Comparison of ENCODE assay signal across 8 cellular contexts in the genomic region with DNA sequence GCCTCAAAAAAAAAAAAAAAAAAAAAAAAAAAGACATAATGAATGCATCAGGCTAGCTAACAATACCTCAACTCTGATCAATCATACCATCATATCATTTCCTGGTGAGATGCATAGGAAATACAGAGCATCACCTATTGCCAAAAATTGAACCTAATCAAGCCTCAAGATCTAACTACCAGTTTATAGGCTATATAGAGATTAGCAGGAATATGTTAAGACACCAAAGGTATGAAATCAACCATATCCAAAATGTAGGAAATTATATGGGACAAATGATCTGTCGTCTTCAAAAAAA. TPM values are rescaled to one million over a fixed set of nuclear protein-coding genes. Genes with fewer than 3 reads are reported as not detected.
DNase-seq lines count a peak whose midpoint lies in the region; ATAC-seq and TF ChIP-seq lines count a peak whose summit lies in the region.

No MANE protein-coding gene starts in this region.

- DNase-seq in activated naive CD4-positive, alpha-beta T cell treated with Interleukin-2 at 50 U/mL for 16 hours: no peak
- no peak for DNase-seq in activated naive CD8-positive, alpha-beta T cell treated with anti-CD3 and anti-CD28 coated beads, Interleukin-2, amount 50 U/mL, for 24 hours
- no peak for DNase-seq in lower leg skin (ENCODE audit: low spot score in 2 of 2)
- no peak for DNase-seq in NCI-H2171 treated with DMSO at 0.1 percent for 48 hours (lab: John Stamatoyannopoulos, UW)
- DNase-seq in UCSD-AML1 (lab: John Stamatoyannopoulos, UW; ENCODE audit: unreplicated experiment): no peak

- peaks cover 44% of the 10 kb centered on the region for H3K4me1 Mint-ChIP-seq in activated naive CD4-positive, alpha-beta T cell treated with anti-CD3 and anti-CD28 coated beads, Interleukin-2, amount 50 U/mL, for 24 hours
- peaks cover 34% of the 10 kb centered on the region for H3K4me1 Mint-ChIP-seq in activated naive CD8-positive, alpha-beta T cell treated with anti-CD3 and anti-CD28 coated beads, Interleukin-2, amount 50 U/mL, for 24 hours

- H3K4me1 ChIP-seq in urinary bladder (ENCODE audit: insufficient read depth): no peaks in the 10 kb centered on the region

- H3K27me3 Mint-ChIP-seq in activated naive CD4-positive, alpha-beta T cell treated with anti-CD3 and anti-CD28 coated beads, Interleukin-2, amount 50 U/mL, for 24 hours: no peaks in the 10 kb centered on the region
- H3K27me3 Mint-ChIP-seq in activated naive CD8-positive, alpha-beta T cell treated with anti-CD3 and anti-CD28 coated beads, Interleukin-2, amount 50 U/mL, for 24 hours: no peaks in the 10 kb centered on the region

- peak overlapping the region; percentile 89 for H3K4me3 ChIP-seq in lower leg skin (ENCODE audit: low read depth, poor library complexity, severe bottlenecking)
- H3K4me3 ChIP-seq in urinary bladder (ENCODE audit: low read depth, low read length): peak overlapping the region; percentile 89

- H3K27ac ChIP-seq in urinary bladder (ENCODE audit: low read depth): peak overlapping the region; percentile 59

- ATAC-seq in activated naive CD8-positive, alpha-beta T cell treated with anti-CD3 and anti-CD28 coated beads, Interleukin-2, amount 50 U/mL, for 24 hours: peak; percentile 20
- no peak for ATAC-seq in HG02870 (IDR thresholded peaks at IDR 0.05; ENCODE audit: unreplicated experiment)

- peak overlapping the region; percentile 94 for H3K4me3 Mint-ChIP-seq in activated naive CD4-positive, alpha-beta T cell treated with anti-CD3 and anti-CD28 coated beads, Interleukin-2, amount 50 U/mL, for 24 hours
- H3K4me3 Mint-ChIP-seq in activated naive CD8-positive, alpha-beta T cell treated with anti-CD3 and anti-CD28 coated beads, Interleukin-2, amount 50 U/mL, for 24 hours: peak overlapping the region; percentile 92

- TF ChIP-seq CTCF in lower leg skin (IDR thresholded peaks at IDR 0.05): no peak

- H3K27ac Mint-ChIP-seq in activated naive CD4-positive, alpha-beta T cell treated with anti-CD3 and anti-CD28 coated beads, Interleukin-2, amount 50 U/mL, for 24 hours: peak overlapping the region; percentile 86
- H3K27ac Mint-ChIP-seq in activated naive CD8-positive, alpha-beta T cell treated with anti-CD3 and anti-CD28 coated beads, Interleukin-2, amount 50 U/mL, for 24 hours: peak overlapping the region; percentile 93

- no peaks in the 10 kb centered on the region for H3K9me3 Mint-ChIP-seq in activated naive CD4-positive, alpha-beta T cell treated with anti-CD3 and anti-CD28 coated beads, Interleukin-2, amount 50 U/mL, for 24 hours
- no peaks in the 10 kb centered on the region for H3K9me3 Mint-ChIP-seq in activated naive CD8-positive, alpha-beta T cell treated with anti-CD3 and anti-CD28 coated beads, Interleukin-2, amount 50 U/mL, for 24 hours

- TF ChIP-seq POLR2A in lower leg skin (IDR thresholded peaks at IDR 0.05): no peak

- no peaks in the 10 kb centered on the region for H3K36me3 ChIP-seq in urinary bladder (ENCODE audit: insufficient read depth)

- WGBS in lower leg skin, 2 donors: 14 to 21% methylated on average over 1 of the region's 1 CpG
- 28% methylated on average over 1 of the region's 1 CpG for WGBS in urinary bladder

- H3K36me3 Mint-ChIP-seq in activated naive CD4-positive, alpha-beta T cell treated with anti-CD3 and anti-CD28 coated beads, Interleukin-2, amount 50 U/mL, for 24 hours: no peaks in the 10 kb centered on the region
- no peaks in the 10 kb centered on the region for H3K36me3 Mint-ChIP-seq in activated naive CD8-positive, alpha-beta T cell treated with anti-CD3 and anti-CD28 coated beads, Interleukin-2, amount 50 U/mL, for 24 hours (ENCODE audit: low read depth)

- intact Hi-C loops in lower leg skin (cut with DNase I; ENCODE audit: low total_unique reads): no loop called here

RNA-seq across cellular contexts. Expression of a gene that starts 0.4 kb away (rescaled TPM):
- 10 to 100 TPM in 3 of 4 donors, 1 to 10 TPM in 1; 9.5 to 16.4 (median 12.9) TPM for total RNA-seq in lower leg skin
- total RNA-seq in urinary bladder: 5.8 TPM
- 11.8 TPM for polyA plus RNA-seq in urinary bladder

RNA-seq across cellular contexts. Expression of a gene that starts 28.4 kb away (rescaled TPM):
- total RNA-seq in lower leg skin: 10 to 100 TPM; 16.3 to 24.4 (median 19.5) TPM
- total RNA-seq in urinary bladder: 75.8 TPM
- 8.3 TPM for polyA plus RNA-seq in urinary bladder
